ENCODE assay signal across 8 cellular contexts in genomic region chr1:25875856-25876692, GRCh38. TPM values are rescaled to one million over a fixed set of nuclear protein-coding genes. Genes with fewer than 3 reads are reported as not detected.
A peak's percentile ranks its signal among the peaks of the same experiment; 100 is the strongest.
DNase-seq lines count a peak whose midpoint lies in the region; ATAC-seq and TF ChIP-seq lines count a peak whose summit lies in the region.

No MANE protein-coding gene starts in this region.

- POLR2A ChIA-PET in CD8-positive, alpha-beta memory T cell (lab: Charles Lee) = interaction anchor here (0.8 to 2.0 kb wide), 4 partner anchors 12 to 624 kb away, joined by 3 to 17 read pairs (median 5); partner anchors contain the start of genes MTFR1L and PAFAH2
- POLR2A ChIA-PET in MCF 10A (lab: Yijun Ruan, JAX) = interaction anchor here (0.8 to 6.9 kb wide), 10 partner anchors 10 to 121 kb away, joined by 3 to 83 read pairs (median 6); partner anchors contain the start of genes MTFR1L and PAFAH2

- H3K9ac ChIP-seq in liver (ENCODE audit: low read depth in 1 of 2, low read length in 2 of 2) = peak overlapping the region; percentile 7 to 57

- no peak for TF ChIP-seq RAD21 in liver (IDR thresholded peaks at IDR 0.05)

- peak overlapping the region; percentile 50 for H3K4me3 ChIP-seq in CD8-positive, alpha-beta memory T cell (ENCODE audit: low read length)
- H3K4me3 ChIP-seq in liver (ENCODE audit: low read depth in 1 of 3, low read length in 3 of 3) = peak overlapping the region in 2 of 3 donors; percentile 45 to 59
- peak overlapping the region; percentile 82 for H3K4me3 ChIP-seq in suprapubic skin

- CTCF ChIA-PET in CD8-positive, alpha-beta memory T cell (lab: Charles Lee) = interaction anchor here (1.0 to 2.1 kb wide), 8 partner anchors 10 to 257 kb away, joined by 3 to 10 read pairs (median 4); partner anchors contain the start of genes MTFR1L and PAFAH2
- CTCF ChIA-PET in MCF 10A (lab: Yijun Ruan, JAX) = interaction anchor here (0.6 to 1.2 kb wide), 3 partner anchors 37 to 74 kb away, joined by 3 read pairs; no protein-coding TSS in a partner anchor

- no peak for TF ChIP-seq POLR2A in suprapubic skin (IDR thresholded peaks at IDR 0.05)

- H3K27ac Mint-ChIP-seq in CD8-positive, alpha-beta memory T cell = peak overlapping the region; percentile 5 to 96 (median 66)
- peak overlapping the region; percentile 11 for H3K27ac Mint-ChIP-seq in MCF 10A (ENCODE audit: low read depth, unreplicated experiment)

- no peaks in the 10 kb centered on the region for H3K36me3 ChIP-seq in CD8-positive, alpha-beta memory T cell (ENCODE audit: insufficient read depth, low read length)
- no peaks in the 10 kb centered on the region for H3K36me3 ChIP-seq in liver (ENCODE audit: control insufficient read depth in 4 of 4, insufficient read depth in 3 of 4, low read depth in 1 of 4, low read length in 3 of 4)
- no peaks in the 10 kb centered on the region for H3K36me3 ChIP-seq in suprapubic skin

- H3K27ac ChIP-seq in CD8-positive, alpha-beta memory T cell (ENCODE audit: low read depth, low read length) = peak overlapping the region; percentile 43
- H3K27ac ChIP-seq in liver (ENCODE audit: low read depth in 1 of 2, low read length in 2 of 2) = peak overlapping the region; percentile 58
- H3K27ac ChIP-seq in suprapubic skin = peak overlapping the region; percentile 92

- H3K4me1 Mint-ChIP-seq in CD8-positive, alpha-beta memory T cell = peaks cover 5 to 10% (median 8%) of the 10 kb centered on the region in 3 donors
- H3K4me1 Mint-ChIP-seq in MCF 10A (ENCODE audit: insufficient read depth, unreplicated experiment) = peaks cover 20% of the 10 kb centered on the region

- ATAC-seq in HG02759 (IDR thresholded peaks at IDR 0.05; ENCODE audit: unreplicated experiment) = peak; percentile 23

- H3K4me1 ChIP-seq in CD8-positive, alpha-beta memory T cell (ENCODE audit: insufficient read depth, low read length) = peaks cover 11% of the 10 kb centered on the region
- H3K4me1 ChIP-seq in liver (ENCODE audit: control insufficient read depth in 4 of 4, insufficient read depth in 4 of 4, low read length in 3 of 4) = peaks cover 18 to 65% (median 55%) of the 10 kb centered on the region in 4 donors
- peaks cover 72% of the 10 kb centered on the region for H3K4me1 ChIP-seq in suprapubic skin

- intact Hi-C loops in MCF 10A (cut with micrococcal nuclease) = no loop called here

- TF ChIP-seq CTCF in MCF 10A (IDR thresholded peaks at IDR 0.05; ENCODE audit: unreplicated experiment) (no peak), liver (IDR thresholded peaks at IDR 0.05; ENCODE audit: low read depth, low read length, missing input control) (no peak), suprapubic skin (IDR thresholded peaks at IDR 0.05) (no peak)

- no peaks in the 10 kb centered on the region for H3K36me3 Mint-ChIP-seq in CD8-positive, alpha-beta memory T cell
- no peaks in the 10 kb centered on the region for H3K36me3 Mint-ChIP-seq in MCF 10A (ENCODE audit: insufficient read depth, unreplicated experiment)

- no peak for TF ChIP-seq EP300 in suprapubic skin (IDR thresholded peaks at IDR 0.05)

- H3K27me3 ChIP-seq in CD8-positive, alpha-beta memory T cell (ENCODE audit: insufficient read depth, low read length, poor library complexity, severe bottlenecking) = no peaks in the 10 kb centered on the region
- H3K27me3 ChIP-seq in liver (ENCODE audit: control insufficient read depth in 4 of 4, insufficient read depth in 4 of 4, low read length in 3 of 4) (no peaks in the 10 kb centered on the region), suprapubic skin (no peaks in the 10 kb centered on the region)

- DNase-seq in CD8-positive, alpha-beta memory T cell = peak in 1 of 5 donors; percentile 57
- DNase-seq in MCF 10A (ENCODE audit: unreplicated experiment) (no peak), suprapubic skin (ENCODE audit: low spot score in 2 of 2) (peak in 1 of 2 donors; percentile 79), hippocampal formation (lab: John Stamatoyannopoulos, UW) (no peak), GM19238 (ENCODE audit: insufficient read length, low spot score) (no peak), NCI-H1092 treated with DMSO at 0.1 percent for 48 hours (lab: John Stamatoyannopoulos, UW) (no peak)

- H3K27me3 Mint-ChIP-seq in CD8-positive, alpha-beta memory T cell = peaks cover 0 to 6% of the 10 kb centered on the region in 2 donors
- H3K27me3 Mint-ChIP-seq in MCF 10A (ENCODE audit: insufficient read depth, unreplicated experiment) = no peaks in the 10 kb centered on the region

- H3K9me3 Mint-ChIP-seq in CD8-positive, alpha-beta memory T cell = no peaks in the 10 kb centered on the region
- no peaks in the 10 kb centered on the region for H3K9me3 Mint-ChIP-seq in MCF 10A (ENCODE audit: unreplicated experiment)

- WGBS in liver = 39% methylated on average over 32 of the region's 32 CpGs
- 30% methylated on average over 14 of the region's 32 CpGs for WGBS in suprapubic skin

- H3K9me3 ChIP-seq in CD8-positive, alpha-beta memory T cell (ENCODE audit: low read length) = no peaks in the 10 kb centered on the region
- no peaks in the 10 kb centered on the region for H3K9me3 ChIP-seq in liver (ENCODE audit: control insufficient read depth in 4 of 4, low read length in 3 of 4)
- H3K9me3 ChIP-seq in suprapubic skin = no peaks in the 10 kb centered on the region

- BruUV-seq in MCF 10A (replicated peaks; lab: Mats Ljungman, UMichigan) = no TSS peak

- peak overlapping the region; percentile 37 to 92 (median 83) for H3K4me3 Mint-ChIP-seq in CD8-positive, alpha-beta memory T cell
- H3K4me3 Mint-ChIP-seq in MCF 10A (ENCODE audit: unreplicated experiment) = peak overlapping the region; percentile 81

TF ChIP-seq in liver, 16 proteins besides CTCF, POLR2A, EP300 and RAD21:
- TF ChIP-seq HNF4G (IDR thresholded peaks at IDR 0.05) (no peak), RXRA (IDR thresholded peaks at IDR 0.05) (no peak), TAF1 (conservative IDR thresholded peaks at IDR 0.05) (no peak)
- TF ChIP-seq, protein P1, sequence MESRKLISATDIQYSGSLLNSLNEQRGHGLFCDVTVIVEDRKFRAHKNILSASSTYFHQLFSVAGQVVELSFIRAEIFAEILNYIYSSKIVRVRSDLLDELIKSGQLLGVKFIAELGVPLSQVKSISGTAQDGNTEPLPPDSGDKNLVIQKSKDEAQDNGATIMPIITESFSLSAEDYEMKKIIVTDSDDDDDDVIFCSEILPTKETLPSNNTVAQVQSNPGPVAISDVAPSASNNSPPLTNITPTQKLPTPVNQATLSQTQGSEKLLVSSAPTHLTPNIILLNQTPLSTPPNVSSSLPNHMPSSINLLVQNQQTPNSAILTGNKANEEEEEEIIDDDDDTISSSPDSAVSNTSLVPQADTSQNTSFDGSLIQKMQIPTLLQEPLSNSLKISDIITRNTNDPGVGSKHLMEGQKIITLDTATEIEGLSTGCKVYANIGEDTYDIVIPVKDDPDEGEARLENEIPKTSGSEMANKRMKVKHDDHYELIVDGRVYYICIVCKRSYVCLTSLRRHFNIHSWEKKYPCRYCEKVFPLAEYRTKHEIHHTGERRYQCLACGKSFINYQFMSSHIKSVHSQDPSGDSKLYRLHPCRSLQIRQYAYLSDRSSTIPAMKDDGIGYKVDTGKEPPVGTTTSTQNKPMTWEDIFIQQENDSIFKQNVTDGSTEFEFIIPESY (IDR thresholded peaks at IDR 0.05) = no peak
- TF ChIP-seq, protein P2, sequence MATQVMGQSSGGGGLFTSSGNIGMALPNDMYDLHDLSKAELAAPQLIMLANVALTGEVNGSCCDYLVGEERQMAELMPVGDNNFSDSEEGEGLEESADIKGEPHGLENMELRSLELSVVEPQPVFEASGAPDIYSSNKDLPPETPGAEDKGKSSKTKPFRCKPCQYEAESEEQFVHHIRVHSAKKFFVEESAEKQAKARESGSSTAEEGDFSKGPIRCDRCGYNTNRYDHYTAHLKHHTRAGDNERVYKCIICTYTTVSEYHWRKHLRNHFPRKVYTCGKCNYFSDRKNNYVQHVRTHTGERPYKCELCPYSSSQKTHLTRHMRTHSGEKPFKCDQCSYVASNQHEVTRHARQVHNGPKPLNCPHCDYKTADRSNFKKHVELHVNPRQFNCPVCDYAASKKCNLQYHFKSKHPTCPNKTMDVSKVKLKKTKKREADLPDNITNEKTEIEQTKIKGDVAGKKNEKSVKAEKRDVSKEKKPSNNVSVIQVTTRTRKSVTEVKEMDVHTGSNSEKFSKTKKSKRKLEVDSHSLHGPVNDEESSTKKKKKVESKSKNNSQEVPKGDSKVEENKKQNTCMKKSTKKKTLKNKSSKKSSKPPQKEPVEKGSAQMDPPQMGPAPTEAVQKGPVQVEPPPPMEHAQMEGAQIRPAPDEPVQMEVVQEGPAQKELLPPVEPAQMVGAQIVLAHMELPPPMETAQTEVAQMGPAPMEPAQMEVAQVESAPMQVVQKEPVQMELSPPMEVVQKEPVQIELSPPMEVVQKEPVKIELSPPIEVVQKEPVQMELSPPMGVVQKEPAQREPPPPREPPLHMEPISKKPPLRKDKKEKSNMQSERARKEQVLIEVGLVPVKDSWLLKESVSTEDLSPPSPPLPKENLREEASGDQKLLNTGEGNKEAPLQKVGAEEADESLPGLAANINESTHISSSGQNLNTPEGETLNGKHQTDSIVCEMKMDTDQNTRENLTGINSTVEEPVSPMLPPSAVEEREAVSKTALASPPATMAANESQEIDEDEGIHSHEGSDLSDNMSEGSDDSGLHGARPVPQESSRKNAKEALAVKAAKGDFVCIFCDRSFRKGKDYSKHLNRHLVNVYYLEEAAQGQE (IDR thresholded peaks at IDR 0.05) = no peak
- TF ChIP-seq, protein P3, sequence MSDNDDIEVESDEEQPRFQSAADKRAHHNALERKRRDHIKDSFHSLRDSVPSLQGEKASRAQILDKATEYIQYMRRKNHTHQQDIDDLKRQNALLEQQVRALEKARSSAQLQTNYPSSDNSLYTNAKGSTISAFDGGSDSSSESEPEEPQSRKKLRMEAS (IDR thresholded peaks at IDR 0.05) = no peak

RNA-seq across cellular contexts. Expression of gene PAQR7, which starts 0.6 kb away (rescaled TPM):
- total RNA-seq in CD8-positive, alpha-beta memory T cell = 1 to 10 TPM; 7.9 to 8.1 TPM
- 0.09 TPM for polyA plus RNA-seq in CD8-positive, alpha-beta memory T cell
- total RNA-seq in MCF 10A (2022) = 3.8 and 4.4 TPM in 2 replicates
- 1 to 10 TPM; 2.0 to 9.0 TPM for total RNA-seq in liver
- polyA plus RNA-seq in liver = 1 to 10 TPM; 1.5 to 1.6 TPM
- 10 to 100 TPM; 14.3 to 20.9 (median 16.6) TPM for total RNA-seq in suprapubic skin

RNA-seq across cellular contexts. Expression of gene AUNIP, which starts 16.8 kb away (rescaled TPM):
- 1 to 10 TPM; 7.3 to 7.4 TPM for total RNA-seq in CD8-positive, alpha-beta memory T cell
- polyA plus RNA-seq in CD8-positive, alpha-beta memory T cell = not detected
- total RNA-seq in MCF 10A (2022) = 5.2 and 9.4 TPM in 2 replicates
- total RNA-seq in liver = 1 to 10 TPM in 1 of 2 donors, not detected in 1; 9.0 TPM
- polyA plus RNA-seq in liver = under 1 TPM; 0.18 to 0.56 TPM
- under 1 TPM in 3 of 4 donors, not detected in 1; 0.26 to 0.89 (median 0.49) TPM for total RNA-seq in suprapubic skin

RNA-seq across cellular contexts. Expression of gene STMN1, which starts 30.1 kb away (rescaled TPM):
- total RNA-seq in CD8-positive, alpha-beta memory T cell = 100 to 1,000 TPM; 306 to 325 TPM
- 88.7 TPM for polyA plus RNA-seq in CD8-positive, alpha-beta memory T cell
- total RNA-seq in MCF 10A (2022) = 99.3 and 137 TPM in 2 replicates
- total RNA-seq in liver = 10 to 100 TPM in 1 of 2 donors, under 1 TPM in 1; 0.75 to 40.1 TPM
- 10 to 100 TPM; 13.5 to 22.2 TPM for polyA plus RNA-seq in liver
- total RNA-seq in suprapubic skin = 10 to 100 TPM; 21.8 to 33.6 (median 28.1) TPM

RNA-seq across cellular contexts. Expression of gene MTFR1L, which starts 56.3 kb away (rescaled TPM):
- total RNA-seq in CD8-positive, alpha-beta memory T cell = 10 to 100 TPM; 30.2 to 33.5 TPM
- polyA plus RNA-seq in CD8-positive, alpha-beta memory T cell = 29.7 TPM
- total RNA-seq in MCF 10A (2022) = 39.3 and 42.2 TPM in 2 replicates
- 10 to 100 TPM; 22.5 to 48.4 TPM for total RNA-seq in liver
- 10 to 100 TPM; 33.4 to 47.1 TPM for polyA plus RNA-seq in liver
- total RNA-seq in suprapubic skin = 10 to 100 TPM; 35.2 to 79.3 (median 48.1) TPM
